In the genomic region with DNA sequence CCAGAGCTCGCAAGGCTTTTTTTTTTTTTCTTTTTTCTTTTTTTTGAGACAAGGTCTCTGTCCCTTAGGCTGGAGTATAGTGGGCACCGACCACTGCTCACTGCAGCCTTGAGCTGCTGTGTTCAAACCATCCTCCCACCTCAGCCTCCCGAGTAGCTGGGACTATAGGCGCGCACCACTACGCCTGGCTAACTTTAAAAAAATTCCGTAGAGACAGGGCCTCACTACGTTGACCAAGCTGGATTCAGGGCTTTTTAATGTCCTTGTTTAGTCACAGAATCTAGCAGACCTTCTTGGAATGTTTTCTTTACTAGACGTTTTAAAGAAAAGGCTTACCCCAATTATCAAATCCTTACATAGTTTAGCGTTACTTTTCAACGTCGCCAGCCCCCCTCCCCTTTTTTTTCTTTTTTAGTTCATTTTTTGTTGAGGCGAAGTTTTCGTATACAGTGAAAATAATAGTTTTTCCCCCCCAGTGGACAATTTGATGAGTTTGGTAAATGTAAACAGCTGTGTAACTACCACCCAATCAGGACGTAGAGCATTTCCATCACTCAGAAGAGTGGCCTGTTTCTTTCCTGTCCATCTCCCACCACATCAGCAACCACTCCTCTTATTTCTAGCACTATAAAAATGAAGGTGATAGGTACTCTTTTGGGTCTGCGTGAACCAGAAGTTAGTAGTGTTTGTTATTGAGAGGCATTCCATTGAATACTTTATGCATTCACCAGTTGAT, we compare ENCODE assay signal across 8 cellular contexts. TPM values are rescaled to one million over a fixed set of nuclear protein-coding genes. Genes with fewer than 3 reads are reported as not detected.
DNase-seq lines count a peak whose midpoint lies in the region; ATAC-seq and TF ChIP-seq lines count a peak whose summit lies in the region.

No MANE protein-coding gene starts in this region.

- no peak overlapping the region for H3K9ac ChIP-seq in fibroblast of lung (ENCODE audit: insufficient read depth, low read length)

- H3K79me2 ChIP-seq in fibroblast of lung (ENCODE audit: control insufficient read depth, insufficient read depth, low read length), result peaks cover 33% of the 10 kb centered on the region

- no peak for DNase-seq in heart left ventricle
- DNase-seq in cardiac septum (ENCODE audit: low spot score), result no peak
- peak; percentile 4 for DNase-seq in RPMI7951 (ENCODE audit: low read depth)
- peak in 1 of 2 donors; percentile 22 for DNase-seq in fibroblast of lung (ENCODE audit: low read depth in 2 of 2)
- DNase-seq in sigmoid colon, result no peak
- DNase-seq in HUDEP-2 (lab: John Stamatoyannopoulos, UW; ENCODE audit: unreplicated experiment in 76 of 76), result no peak
- no peak for DNase-seq in MV-4-11 (lab: John Stamatoyannopoulos, UW)
- DNase-seq in NCI-H2029 treated with DMSO at 0.1 percent for 48 hours (lab: John Stamatoyannopoulos, UW), result no peak

- H2AFZ ChIP-seq in fibroblast of lung (ENCODE audit: low read length), result peak overlapping the region; percentile 5

- H3K27me3 ChIP-seq in heart left ventricle (no peaks in the 10 kb centered on the region), fibroblast of lung (ENCODE audit: control insufficient read depth, insufficient read depth, low read length) (no peaks in the 10 kb centered on the region), sigmoid colon (no peaks in the 10 kb centered on the region)

- 43 to 55% (median 50%) methylated on average over 16 of the region's 16 CpGs for WGBS in heart left ventricle, 4 donors
- 28 to 49% methylated on average over 16 of the region's 16 CpGs for WGBS in sigmoid colon, 2 donors

- no peaks in the 10 kb centered on the region for H4K20me1 ChIP-seq in fibroblast of lung (ENCODE audit: control insufficient read depth, extremely low read depth, insufficient read depth, low read length)

- no peak for TF ChIP-seq EP300 in sigmoid colon (IDR thresholded peaks at IDR 0.05)

- intact Hi-C loops in heart left ventricle (cut with DNase I) (no loop called here), cardiac septum (cut with DNase I) (no loop called here), sigmoid colon (cut with DNase I) (no loop called here)

- peak overlapping the region; percentile 73 for H3K4me2 ChIP-seq in fibroblast of lung (ENCODE audit: extremely low read depth, insufficient read depth, low read length)

- no peak for TF ChIP-seq POLR2A in heart left ventricle (IDR thresholded peaks at IDR 0.05)
- peak in 1 of 2 donors; percentile 2 for TF ChIP-seq POLR2A in sigmoid colon (IDR thresholded peaks at IDR 0.05)

- H3K27ac ChIP-seq in heart left ventricle (peak overlapping the region in 8 of 12 donors; percentile 7 to 73 (median 57)), fibroblast of lung (ENCODE audit: insufficient read depth, low read length) (peak overlapping the region; percentile 22), sigmoid colon (peak overlapping the region; percentile 52 to 74 (median 68))

- H3K4me3 ChIP-seq in heart left ventricle, result peak overlapping the region; percentile 24 to 76 (median 64)
- H3K4me3 ChIP-seq in fibroblast of lung (replicated peaks in 1 of 4; ENCODE audit: control extremely low read depth in 1 of 4, insufficient read depth in 1 of 4, low read depth in 3 of 4, low read length in 4 of 4), result peak overlapping the region; percentile 73 to 93 (median 83)
- H3K4me3 ChIP-seq in sigmoid colon, result peak overlapping the region; percentile 34 to 64 (median 51)

- H3K4me1 ChIP-seq in heart left ventricle (peaks cover 0 to 13% (median 5%) of the 10 kb centered on the region in 12 donors), fibroblast of lung (ENCODE audit: control insufficient read depth, extremely low read depth, insufficient read depth, low read length) (peaks cover 3% of the 10 kb centered on the region), sigmoid colon (peaks cover 0 to 6% (median 6%) of the 10 kb centered on the region in 4 donors)

- TF ChIP-seq CTCF in heart left ventricle (IDR thresholded peaks at IDR 0.05), result no peak
- no peak for TF ChIP-seq CTCF in fibroblast of lung (conservative IDR thresholded peaks at IDR 0.05 in 1 of 2, IDR thresholded peaks at IDR 0.05 in 1 of 2; ENCODE audit: low read depth in 1 of 2, low read length in 2 of 2)
- no peak for TF ChIP-seq CTCF in sigmoid colon (IDR thresholded peaks at IDR 0.05)

- H3K36me3 ChIP-seq in heart left ventricle (no peaks in the 10 kb centered on the region), fibroblast of lung (ENCODE audit: control insufficient read depth, insufficient read depth, low read length) (no peaks in the 10 kb centered on the region), sigmoid colon (no peaks in the 10 kb centered on the region)

- H3K9me3 ChIP-seq in heart left ventricle (no peaks in the 10 kb centered on the region), fibroblast of lung (ENCODE audit: control insufficient read depth, insufficient read depth, low read depth, low read length) (no peaks in the 10 kb centered on the region), sigmoid colon (no peaks in the 10 kb centered on the region)

- peak in 2 of 4 donors; percentile 52 to 54 for ATAC-seq in heart left ventricle

RNA-seq across cellular contexts. Expression of a gene that starts 0.7 kb away (rescaled TPM):
- total RNA-seq in heart left ventricle (10 to 100 TPM in 1 of 9 donors, under 1 TPM in 6, not detected in 2; 0.12 to 11.1 (median 0.65) TPM), cardiac septum (0.08 TPM), fibroblast of lung (0.77 and 8.1 TPM in 2 replicates), sigmoid colon (under 1 TPM in 3 of 4 donors, not detected in 1; 0.16 to 0.71 (median 0.41) TPM)
- polyA plus RNA-seq in heart left ventricle (under 1 TPM in 1 of 2 donors, not detected in 1; 0.12 TPM), fibroblast of lung (10.5 and 31.2 TPM in 2 replicates), sigmoid colon (10 to 100 TPM in 1 of 3 donors, 1 to 10 TPM in 2; 1.2 to 11.0 (median 3.0) TPM)
- 109 and 144 TPM in 2 replicates for total RNA-seq in RPMI7951 (2014; rRNA removed; shearing (Covaris generic))
- 7.4 and 24.7 TPM in 2 replicates for polyA plus RNA-seq in fibroblast of lung (2012)
- polyA minus RNA-seq in fibroblast of lung (ENCODE audit: low replicate concordance), result 1.6 and 2.5 TPM in 2 replicates
